Comparison of ENCODE assay signal across 23 cellular contexts in genomic region chr1:29854700-29855276, GRCh38.
"Had no signal": no experiment of that assay in that cellular context is flagged by ENCODE, and none has a peak within 500 bp of the region (broad histone marks: within the 10 kb centered on the region; RNA-seq: fewer than 3 reads in every experiment).

No MANE protein-coding gene starts in this region.

- H3K4me3 ChIP-seq: adrenal gland, ascending aorta, esophagus muscularis mucosa, gastrocnemius medialis, tibial nerve had no signal

- H3K9me3 ChIP-seq: adrenal gland, ascending aorta, esophagus muscularis mucosa, gastrocnemius medialis had no signal

- ATAC-seq: activated CD8-positive, alpha-beta T cell treated with anti-CD3 and anti-CD28 coated beads, Interleukin-2, amount 10 ng/mL, durations not matched to agents 7 days and 5 days; effector memory CD8-positive, alpha-beta T cell; gastrocnemius medialis; stimulated activated effector memory CD8-positive, alpha-beta T cell treated with anti-CD3 and anti-CD28 coated beads, Interleukin-12 subunit alpha, Interleukin-12 subunit beta, amount 100 ng/mL, for 72 hours; stimulated activated naive CD8-positive, alpha-beta T cell treated with anti-CD3 and anti-CD28 coated beads, Interleukin-15, amount 100 ng/mL, for 72 hours; T-cell had no signal

- H3K27ac Mint-ChIP-seq: activated CD4-positive, alpha-beta T cell treated with anti-CD3 and anti-CD28 coated beads, Interleukin-2, amount 10 ng/mL, durations not matched to agents 7 days and 5 days; activated CD8-positive, alpha-beta T cell treated with anti-CD3 and anti-CD28 coated beads, Interleukin-2, amount 10 ng/mL, durations not matched to agents 7 days and 5 days; activated naive CD8-positive, alpha-beta T cell; effector memory CD8-positive, alpha-beta T cell; nephron; stimulated activated effector memory CD8-positive, alpha-beta T cell treated with anti-CD3 and anti-CD28 coated beads, Interleukin-12 subunit alpha, Interleukin-12 subunit beta, amount 100 ng/mL, for 72 hours; stimulated activated naive CD8-positive, alpha-beta T cell treated with anti-CD3 and anti-CD28 coated beads, Interleukin-15, amount 100 ng/mL, for 72 hours; T-cell; T-helper 2 cell treated with Interferon-gamma antibody and Interleukin-4, amounts not matched to agents 5 μg/mL and 100 μg/mL, for 36 hours had no signal

- H3K4me1 Mint-ChIP-seq: activated CD4-positive, alpha-beta T cell treated with anti-CD3 and anti-CD28 coated beads, Interleukin-2, amount 10 ng/mL, durations not matched to agents 7 days and 5 days; stimulated activated naive CD8-positive, alpha-beta T cell treated with anti-CD3 and anti-CD28 coated beads, Interleukin-15, amount 100 ng/mL, for 72 hours; T-cell had no signal

- H3K4me1 ChIP-seq: adrenal gland, ascending aorta, esophagus muscularis mucosa, gastrocnemius medialis, tibial nerve had no signal

- H3K27ac ChIP-seq: adrenal gland, ascending aorta, brain microvascular endothelial cell, esophagus muscularis mucosa, gastrocnemius medialis, tibial nerve, WERI-Rb-1 had no signal

- H3K27me3 Mint-ChIP-seq: activated CD4-positive, alpha-beta T cell treated with anti-CD3 and anti-CD28 coated beads, Interleukin-2, amount 10 ng/mL, durations not matched to agents 7 days and 5 days had no signal

- DNase-seq: activated CD4-positive, alpha-beta T cell treated with anti-CD3 and anti-CD28 coated beads, Interleukin-2, amount 10 ng/mL, durations not matched to agents 7 days and 5 days; activated CD4-positive, CD25-positive, alpha-beta regulatory T cell treated with anti-CD3 and anti-CD28 coated beads, Interleukin-2, amount 50 U/mL, for 72 hours; activated CD8-positive, alpha-beta T cell treated with anti-CD3 and anti-CD28 coated beads, Interleukin-2, amount 10 ng/mL, durations not matched to agents 7 days and 5 days; adrenal gland; brain microvascular endothelial cell; central memory CD4-positive, alpha-beta T cell; effector memory CD8-positive, alpha-beta T cell; gastrocnemius medialis; hippocampal formation; left ventricle myocardium superior; mammary epithelial cell; midbrain; stimulated activated CD4-positive, alpha-beta T cell treated with anti-CD3 and anti-CD28 coated beads, Interleukin-2, amount 100 ng/mL, for 24 hours; stimulated activated naive CD8-positive, alpha-beta T cell treated with anti-CD3 and anti-CD28 coated beads, Interleukin-15, amount 100 ng/mL, for 72 hours; T-cell; WERI-Rb-1 had no signal

- H3K36me3 ChIP-seq: adrenal gland, ascending aorta, brain microvascular endothelial cell, esophagus muscularis mucosa, gastrocnemius medialis, tibial nerve, WERI-Rb-1 had no signal

- H3K9me3 Mint-ChIP-seq: activated CD4-positive, alpha-beta T cell treated with anti-CD3 and anti-CD28 coated beads, Interleukin-2, amount 10 ng/mL, durations not matched to agents 7 days and 5 days; effector memory CD8-positive, alpha-beta T cell; nephron; stimulated activated effector memory CD8-positive, alpha-beta T cell treated with anti-CD3 and anti-CD28 coated beads, Interleukin-12 subunit alpha, Interleukin-12 subunit beta, amount 100 ng/mL, for 72 hours; stimulated activated naive CD8-positive, alpha-beta T cell treated with anti-CD3 and anti-CD28 coated beads, Interleukin-15, amount 100 ng/mL, for 72 hours; T-cell; T-helper 2 cell treated with Interferon-gamma antibody and Interleukin-4, amounts not matched to agents 5 μg/mL and 100 μg/mL, for 36 hours had no signal

- H3K4me3 Mint-ChIP-seq: activated CD4-positive, alpha-beta T cell treated with anti-CD3 and anti-CD28 coated beads, Interleukin-2, amount 10 ng/mL, durations not matched to agents 7 days and 5 days; activated CD8-positive, alpha-beta T cell treated with anti-CD3 and anti-CD28 coated beads, Interleukin-2, amount 10 ng/mL, durations not matched to agents 7 days and 5 days; activated naive CD8-positive, alpha-beta T cell; effector memory CD8-positive, alpha-beta T cell; nephron; stimulated activated effector memory CD8-positive, alpha-beta T cell treated with anti-CD3 and anti-CD28 coated beads, Interleukin-12 subunit alpha, Interleukin-12 subunit beta, amount 100 ng/mL, for 72 hours; stimulated activated naive CD8-positive, alpha-beta T cell treated with anti-CD3 and anti-CD28 coated beads, Interleukin-15, amount 100 ng/mL, for 72 hours; T-cell; T-helper 2 cell treated with Interferon-gamma antibody and Interleukin-4, amounts not matched to agents 5 μg/mL and 100 μg/mL, for 36 hours had no signal

- H3K36me3 Mint-ChIP-seq: activated naive CD8-positive, alpha-beta T cell; stimulated activated effector memory CD8-positive, alpha-beta T cell treated with anti-CD3 and anti-CD28 coated beads, Interleukin-12 subunit alpha, Interleukin-12 subunit beta, amount 100 ng/mL, for 72 hours; T-cell had no signal
